8 cellular contexts compared by ENCODE assay signal in genomic region chr19:54462713-54463530, GRCh38. TPM values are rescaled to one million over a fixed set of nuclear protein-coding genes. Genes with fewer than 3 reads are reported as not detected.
DNase-seq lines count a peak whose midpoint lies in the region; ATAC-seq and TF ChIP-seq lines count a peak whose summit lies in the region.

No MANE protein-coding gene starts in this region.

- no peak overlapping the region; a peak in 1 of 4 replicates for H3K4me3 ChIP-seq in DND-41 (ENCODE audit: low read depth in 1 of 2, low read length in 2 of 2)

- no peak overlapping the region for H3K9ac ChIP-seq in DND-41 (ENCODE audit: low read depth, low read length)

- peaks cover 16% of the 10 kb centered on the region for H3K4me1 ChIP-seq in DND-41 (ENCODE audit: insufficient read depth, low read length)

- TF ChIP-seq CTCF in DND-41 (IDR thresholded peaks at IDR 0.05; ENCODE audit: borderline replicate concordance, extremely low read depth, low read length, poor library complexity, severe bottlenecking) (no peak), activated B cell treated with CpG ODN at 0.5 μM for 24 hours (IDR thresholded peaks at IDR 0.05) (no peak)

- no peak overlapping the region for H3K27ac ChIP-seq in DND-41 (ENCODE audit: low read length)

- intact Hi-C loops in activated B cell treated with CpG ODN at 0.5 μM for 24 hours (cut with micrococcal nuclease), result loop anchor here (1.0 to 10.0 kb wide), 4 partner anchors 14 to 1182 kb away; partner anchors contain the start of genes CCDC106, LENG8, PPP6R1 and ZNF580

- CTCF ChIA-PET in activated B cell treated with CpG ODN at 0.5 μM for 24 hours (lab: Charles Lee), result no interaction called here

- H3K27me3 ChIP-seq in DND-41 (ENCODE audit: insufficient read depth, low read length, poor library complexity), result no peaks in the 10 kb centered on the region

- H3K36me3 ChIP-seq in DND-41 (ENCODE audit: insufficient read depth, low read length), result peaks cover 48% of the 10 kb centered on the region

- H3K9me3 Mint-ChIP-seq in activated B cell treated with CpG ODN at 0.5 μM for 24 hours, result no peaks in the 10 kb centered on the region

- H3K79me2 ChIP-seq in DND-41 (ENCODE audit: insufficient read depth, low read length), result peaks cover 10% of the 10 kb centered on the region; the same call in 1 of the 2 replicates

- DNase-seq in DND-41 (no peak), LHCN-M2 (ENCODE audit: low read depth) (peak; percentile 53), activated B cell treated with CpG ODN at 0.5 μM for 24 hours (peak; percentile 68), kidney tubule cell (ENCODE audit: low spot score) (peak; percentile 52)
- DNase-seq in central memory CD4-positive, alpha-beta T cell, result peak; percentile 70
- peak; percentile 68 to 71 for DNase-seq in stimulated activated CD4-positive, alpha-beta T cell treated with anti-CD3 and anti-CD28 coated beads, Interleukin-2, amount 100 ng/mL, for 24 hours

- peak overlapping the region; percentile 82 for H3K4me3 Mint-ChIP-seq in activated B cell treated with CpG ODN at 0.5 μM for 24 hours

- H3K27ac Mint-ChIP-seq in activated B cell treated with CpG ODN at 0.5 μM for 24 hours, result peak overlapping the region; percentile 90

- no peaks in the 10 kb centered on the region for H3K9me3 ChIP-seq in DND-41 (ENCODE audit: insufficient read depth, low read length, severe bottlenecking)

- peak overlapping the region; percentile 96; the same call in 1 of the 2 replicates for H3K4me2 ChIP-seq in DND-41 (ENCODE audit: insufficient read depth, low read length)

- POLR2A ChIA-PET in activated B cell treated with CpG ODN at 0.5 μM for 24 hours (lab: Charles Lee), result interaction anchor here (0.5 to 3.4 kb wide), 21 partner anchors 9 to 1192 kb away, joined by 3 to 78 read pairs (median 4); partner anchors contain the start of genes CNOT3, LENG8, MBOAT7 and PRKCG

- no peaks in the 10 kb centered on the region for H3K27me3 Mint-ChIP-seq in activated B cell treated with CpG ODN at 0.5 μM for 24 hours

- H3K4me1 Mint-ChIP-seq in activated B cell treated with CpG ODN at 0.5 μM for 24 hours, result peaks cover 31% of the 10 kb centered on the region

- H4K20me1 ChIP-seq in DND-41 (ENCODE audit: insufficient read depth, low read length), result peaks cover 49% of the 10 kb centered on the region

- peaks cover 46% of the 10 kb centered on the region for H3K36me3 Mint-ChIP-seq in activated B cell treated with CpG ODN at 0.5 μM for 24 hours (ENCODE audit: low read depth)

- ATAC-seq in DND-41 (ENCODE audit: insufficient read depth, low read depth) (0 out of 3 replicates have a peak, but pooled peaks have one; percentile 3), GM21619 (IDR thresholded peaks at IDR 0.05; ENCODE audit: unreplicated experiment) (peak; percentile 14), activated B cell treated with CpG ODN at 0.5 μM for 24 hours (ENCODE audit: low read depth) (peak; percentile 7), HG03039 (IDR thresholded peaks at IDR 0.05; ENCODE audit: unreplicated experiment) (no peak)

- no peak overlapping the region for H2AFZ ChIP-seq in DND-41 (ENCODE audit: low read depth, low read length)

RNA-seq across cellular contexts. Expression of gene LENG9, which starts 0.7 kb away (rescaled TPM):
- 3.8 and 8.2 TPM in 2 replicates for total RNA-seq in LHCN-M2 (2014; rRNA removed)
- polyA plus RNA-seq in LHCN-M2 (2012), result 2.4 TPM
- 6.3 and 8.5 TPM in 2 replicates for total RNA-seq in activated B cell treated with CpG ODN at 0.5 μM for 24 hours

RNA-seq across cellular contexts. Expression of gene CDC42EP5, which starts 10.2 kb away (rescaled TPM):
- total RNA-seq in LHCN-M2 (2014; rRNA removed) (9.2 and 9.5 TPM in 2 replicates), activated B cell treated with CpG ODN at 0.5 μM for 24 hours (not detected in 2 replicates)
- 6.1 TPM for polyA plus RNA-seq in LHCN-M2 (2012)

RNA-seq across cellular contexts. Expression of gene LENG8, which starts 13.9 kb away (rescaled TPM):
- total RNA-seq in LHCN-M2 (2014; rRNA removed) (35.4 and 36.7 TPM in 2 replicates), activated B cell treated with CpG ODN at 0.5 μM for 24 hours (296 and 363 TPM in 2 replicates)
- polyA plus RNA-seq in LHCN-M2 (2012), result 20.8 TPM

RNA-seq across cellular contexts. Expression of gene LAIR2, which starts 39.7 kb away (rescaled TPM):
- total RNA-seq in LHCN-M2 (2014; rRNA removed) (not detected in 2 replicates), activated B cell treated with CpG ODN at 0.5 μM for 24 hours (not detected in 2 replicates)
- not detected for polyA plus RNA-seq in LHCN-M2 (2012)

RNA-seq across cellular contexts. Expression of gene TTYH1, which starts 47.7 kb away (rescaled TPM):
- total RNA-seq in LHCN-M2 (2014; rRNA removed) (not detected in 2 replicates), activated B cell treated with CpG ODN at 0.5 μM for 24 hours (not detected in 2 replicates)
- 0.13 TPM for polyA plus RNA-seq in LHCN-M2 (2012)

Comparison
In these comparisons a context has a peak if more than half of its experiments do, and no peak if none do; other contexts are left out.
1. RNA of gene CDC42EP5, which starts 10.2 kb away (total RNA-seq): 9.2 to 9.5 TPM in LHCN-M2; not detected in activated B cell treated with CpG ODN at 0.5 μM for 24 hours; every median in the first group is over 10 times any median in the second.